In genomic region chr17:49570540-49571242, GRCh38 we compare ENCODE assay signal across 9 cellular contexts. TPM values are rescaled to one million over a fixed set of nuclear protein-coding genes. Genes with fewer than 3 reads are reported as not detected.
A peak's percentile ranks its signal among the peaks of the same experiment; 100 is the strongest.
DNase-seq lines count a peak whose midpoint lies in the region; ATAC-seq, FAIRE-seq and TF ChIP-seq lines count a peak whose summit lies in the region.
"Had no signal": no experiment of that assay in that cellular context is flagged by ENCODE, and none has a peak within 500 bp of the region (broad histone marks: within the 10 kb centered on the region; RNA-seq: fewer than 3 reads in every experiment).

No MANE protein-coding gene starts in this region.

- no peak for DNase-seq in T-helper 1 cell
- DNase-seq in OCI-LY7 (ENCODE audit: low spot score) = no peak
- no peak for DNase-seq in H1 (ENCODE audit: low read depth in 1 of 2, low spot score in 2 of 2)
- DNase-seq in gastrocnemius medialis = no peak
- DNase-seq in activated CD4-positive, CD25-positive, alpha-beta regulatory T cell (lab: John Stamatoyannopoulos, UW) = no peak
- no peak for DNase-seq in NCI-H526 (lab: John Stamatoyannopoulos, UW)

- ATAC-seq in gastrocnemius medialis = no peak
- ATAC-seq in GM19463 (IDR thresholded peaks at IDR 0.05; ENCODE audit: unreplicated experiment) = no peak

- no peaks in the 10 kb centered on the region for H3K9me2 ChIP-seq in OCI-LY7 (ENCODE audit: insufficient read depth, low read length)

- H3K79me2 ChIP-seq in OCI-LY7 (ENCODE audit: insufficient read depth, low read depth, low read length) (no peaks in the 10 kb centered on the region), H1 (ENCODE audit: control insufficient read depth in 1 of 2, insufficient read depth in 2 of 2, low read length in 2 of 2) (no peaks in the 10 kb centered on the region)

- POLR2A ChIA-PET in OCI-LY7 (lab: Charles Lee) = interaction anchor here (0.6 kb wide), 2 partner anchors 74 to 94 kb away, joined by 4 read pairs; no protein-coding TSS in a partner anchor
- POLR2A ChIA-PET in H1 (lab: Charles Lee; ENCODE audit: partially characterized antibody) = interaction anchor here (0.6 to 3.0 kb wide), 9 partner anchors 15 to 193 kb away, joined by 3 to 12 read pairs (median 4); partner anchors contain the start of genes FAM117A and SLC35B1

- no peaks in the 10 kb centered on the region for H3K9me3 Mint-ChIP-seq in T-helper 1 cell treated with Interleukin-12 subunit alpha and Interleukin-12 subunit beta and Interleukin-4 antibody, amounts not matched to agents 30 μg/mL and 1 μg/mL, for 36 hours

- in situ Hi-C loops in gastrocnemius medialis (cut with MboI; ENCODE audit: low sequenced_read_pairs in 4 of 4) = loop anchor here (5.0 to 25.0 kb wide), 6 partner anchors 122 to 417 kb away; partner anchors contain the start of genes DLX3 (in 3 of the 4) and TAC4 (in 1 of the 4)

- no peak for TF ChIP-seq RAD21 in H1 (IDR thresholded peaks at IDR 0.05 in 1 of 2, conservative IDR thresholded peaks at IDR 0.05 in 1 of 2; ENCODE audit: low read depth in 2 of 2, low read length in 2 of 2)

- H3K27me3 Mint-ChIP-seq in T-helper 1 cell treated with Interleukin-12 subunit alpha and Interleukin-12 subunit beta and Interleukin-4 antibody, amounts not matched to agents 30 μg/mL and 1 μg/mL, for 36 hours (ENCODE audit: low read depth) = peaks cover 52% of the 10 kb centered on the region

- H3K4ac ChIP-seq in H1 (replicated peaks; ENCODE audit: insufficient read length, low read depth, low read length) = no peak overlapping the region

- H4K91ac ChIP-seq in H1 (replicated peaks; ENCODE audit: insufficient read length, low read length) = peak overlapping the region; percentile 38

- H2AK5ac ChIP-seq in H1 (ENCODE audit: low read depth, low read length) = 0 out of 2 replicates have a peak overlapping the region, but pooled peaks have one; percentile 30

- peak overlapping the region; percentile 35; the same call in 1 of the 2 replicates for H2BK12ac ChIP-seq in H1 (ENCODE audit: low read depth, low read length)

- no peak for TF ChIP-seq POLR2A in H1 (IDR thresholded peaks at IDR 0.05; ENCODE audit: control extremely low read depth in 1 of 2, low read depth in 2 of 2, low read length in 2 of 2)
- TF ChIP-seq POLR2A in gastrocnemius medialis (IDR thresholded peaks at IDR 0.05) = no peak

- intact Hi-C loops in OCI-LY7 (cut with micrococcal nuclease; ENCODE audit: unreplicated experiment) (loop anchor here (2.0 to 5.0 kb wide), 2 partner anchors 107 to 210 kb away; partner anchors contain the start of gene SPOP), gastrocnemius medialis (cut with DNase I; ENCODE audit: low total_unique reads) (no loop called here)

- no peak overlapping the region for H2BK20ac ChIP-seq in H1 (ENCODE audit: low read length)

- H3K9ac ChIP-seq in H1 (replicated peaks in 1 of 4; ENCODE audit: extremely low read depth in 1 of 4, low read depth in 3 of 4, low read length in 3 of 4) = no peak overlapping the region

- no peak for TF ChIP-seq EP300 in H1 (IDR thresholded peaks at IDR 0.05; ENCODE audit: borderline replicate concordance in 1 of 2, low read depth in 2 of 2, low read length in 2 of 2)

- no peak overlapping the region for H3K14ac ChIP-seq in H1 (ENCODE audit: insufficient read length)

- no peak overlapping the region for H4K5ac ChIP-seq in H1 (ENCODE audit: insufficient read length, low read depth, low read length)

- CTCF ChIA-PET in OCI-LY7 (lab: Charles Lee; ENCODE audit: unreplicated experiment) (interaction anchor here (0.6 to 1.2 kb wide), 2 partner anchors 13 to 32 kb away, joined by 3 to 8 read pairs; no protein-coding TSS in a partner anchor), H1 (lab: Charles Lee; ENCODE audit: partially characterized antibody) (interaction anchor here (0.9 to 10.3 kb wide), 20 partner anchors 9 to 427 kb away, joined by 3 to 310 read pairs (median 4); partner anchors contain the start of genes KAT7 and SLC35B1)

- no TSS peak for BruUV-seq in OCI-LY7 (replicated peaks; lab: Mats Ljungman, UMichigan)

- no peaks in the 10 kb centered on the region for H3K4me1 ChIP-seq in OCI-LY7 (ENCODE audit: insufficient read depth, low read length, poor library complexity, severe bottlenecking)
- H3K4me1 ChIP-seq in H1 (replicated peaks in 1 of 4; ENCODE audit: control insufficient read depth in 3 of 4, insufficient read depth in 4 of 4, low read length in 3 of 4) = peaks cover 0 to 21% (median 4%) of the 10 kb centered on the region in 4 experiments; a peak in 4 of 7 replicates
- peaks cover 32 to 34% of the 10 kb centered on the region in 2 donors for H3K4me1 ChIP-seq in gastrocnemius medialis

- H3K4me2 ChIP-seq in OCI-LY7 (ENCODE audit: low read length) = peak overlapping the region; percentile 63; the same call in 1 of the 2 replicates
- H3K4me2 ChIP-seq in H1 (ENCODE audit: insufficient read depth in 1 of 2, low read depth in 2 of 2, low read length in 2 of 2) = peak overlapping the region in 1 of 2 experiments; percentile 63; a peak in 3 of 4 replicates

- H3K4me3 Mint-ChIP-seq in T-helper 1 cell treated with Interleukin-12 subunit alpha and Interleukin-12 subunit beta and Interleukin-4 antibody, amounts not matched to agents 30 μg/mL and 1 μg/mL, for 36 hours = peak overlapping the region; percentile 89

- H2AFZ ChIP-seq in OCI-LY7 (ENCODE audit: low read length) (no peak overlapping the region), H1 (ENCODE audit: low read length) (peak overlapping the region; percentile 25; the same call in 1 of the 2 replicates)

- H3K9me3 ChIP-seq in OCI-LY7 (ENCODE audit: low read length) (no peaks in the 10 kb centered on the region), H1 (ENCODE audit: insufficient read depth in 2 of 2, low read depth in 1 of 2, low read length in 1 of 2) (no peaks in the 10 kb centered on the region), gastrocnemius medialis (no peaks in the 10 kb centered on the region)

- WGBS in H1 (ENCODE audit: extremely low coverage in 1 of 2, insufficient coverage in 1 of 2, insufficient read length in 1 of 2, insufficient replicate concordance in 2 of 2, low coverage in 1 of 2, low lambda C conversion rate in 2 of 2, missing lambda C conversion rate in 1 of 2), 2 experiments = 72% methylated on average over 9 of the region's 11 CpGs; no CpG with 5 or more reads in 1 of the 2 experiments

- H3K27me3 ChIP-seq in H1 (replicated peaks in 1 of 4; ENCODE audit: control insufficient read depth in 3 of 4, extremely low read depth in 1 of 4, insufficient read depth in 3 of 4, low read length in 3 of 4) = peaks cover 0 to 5% (median 2%) of the 10 kb centered on the region in 4 experiments; a peak in 4 of 7 replicates
- H3K27me3 ChIP-seq in gastrocnemius medialis = no peaks in the 10 kb centered on the region

- H2BK5ac ChIP-seq in H1 (ENCODE audit: low read depth, low read length) = no peak overlapping the region

- H3K18ac ChIP-seq in H1 (ENCODE audit: extremely low read depth, low read length) = no peak overlapping the region

- H4K8ac ChIP-seq in H1 (ENCODE audit: extremely low read depth, insufficient read depth, low read length) = peak overlapping the region; percentile 81

- H2BK120ac ChIP-seq in H1 (replicated peaks; ENCODE audit: low read depth, low read length) = no peak overlapping the region

- H3K56ac ChIP-seq in H1 (replicated peaks; ENCODE audit: insufficient read length, low read depth, low read length) = no peak overlapping the region

- H3K23ac ChIP-seq in H1 (ENCODE audit: insufficient read length) = no peak overlapping the region

- no peaks in the 10 kb centered on the region for H4K20me1 ChIP-seq in OCI-LY7 (ENCODE audit: insufficient read depth, low read length)
- no peaks in the 10 kb centered on the region for H4K20me1 ChIP-seq in H1 (replicated peaks in 1 of 2; ENCODE audit: control insufficient read depth in 1 of 2, insufficient read depth in 2 of 2, low read length in 2 of 2)

- H3K27ac ChIP-seq in OCI-LY7 (ENCODE audit: low read depth, low read length, poor library complexity, severe bottlenecking) (no peak overlapping the region), H1 (ENCODE audit: low read depth, low read length) (no peak overlapping the region), gastrocnemius medialis (peak overlapping the region; percentile 59 to 79 (median 74))

- peaks cover 4% of the 10 kb centered on the region; the same call in 1 of the 2 replicates for H3K23me2 ChIP-seq in H1 (ENCODE audit: low read depth, low read length)

- peaks cover 27% of the 10 kb centered on the region for H3K4me1 Mint-ChIP-seq in T-helper 1 cell treated with Interleukin-12 subunit alpha and Interleukin-12 subunit beta and Interleukin-4 antibody, amounts not matched to agents 30 μg/mL and 1 μg/mL, for 36 hours (ENCODE audit: low read depth)

- H3K27ac Mint-ChIP-seq in T-helper 1 cell treated with Interleukin-12 subunit alpha and Interleukin-12 subunit beta and Interleukin-4 antibody, amounts not matched to agents 30 μg/mL and 1 μg/mL, for 36 hours = no peak overlapping the region

- no peak overlapping the region for H3K4me3 ChIP-seq in OCI-LY7 (ENCODE audit: low read depth, low read length, poor library complexity, severe bottlenecking)
- peak overlapping the region in 2 of 4 experiments; percentile 47 to 70; a peak in 4 of 8 replicates for H3K4me3 ChIP-seq in H1 (ENCODE audit: extremely low read depth in 1 of 4, insufficient read depth in 2 of 4, low read depth in 3 of 4, low read length in 4 of 4)
- H3K4me3 ChIP-seq in gastrocnemius medialis = no peak overlapping the region

- H3K36me3 ChIP-seq in OCI-LY7 (ENCODE audit: insufficient read depth, low read length) = no peaks in the 10 kb centered on the region
- no peaks in the 10 kb centered on the region for H3K36me3 ChIP-seq in H1 (ENCODE audit: control insufficient read depth in 2 of 4, insufficient read depth in 4 of 4, low read length in 3 of 4)
- H3K36me3 ChIP-seq in gastrocnemius medialis = no peaks in the 10 kb centered on the region

- no peaks in the 10 kb centered on the region for H3K36me3 Mint-ChIP-seq in T-helper 1 cell treated with Interleukin-12 subunit alpha and Interleukin-12 subunit beta and Interleukin-4 antibody, amounts not matched to agents 30 μg/mL and 1 μg/mL, for 36 hours (ENCODE audit: low read depth)

- FAIRE-seq in H1 (lab: Jason Lieb, UNC) = no peak
- FAIRE-seq: A204.1 had no signal

- no peaks in the 10 kb centered on the region for H3K79me1 ChIP-seq in H1 (ENCODE audit: low read depth, low read length)

- no peak for TF ChIP-seq CTCF in OCI-LY7 (conservative IDR thresholded peaks at IDR 0.05; ENCODE audit: low read length)
- TF ChIP-seq CTCF in H1 (IDR thresholded peaks at IDR 0.05; ENCODE audit: control extremely low read depth in 1 of 3, insufficient read depth in 1 of 3, low read depth in 1 of 3, low read length in 3 of 3) = no peak
- TF ChIP-seq CTCF in gastrocnemius medialis (IDR thresholded peaks at IDR 0.05 in 4 of 5, conservative IDR thresholded peaks at IDR 0.05 in 1 of 5) = no peak

- peak overlapping the region; percentile 18; the same call in 1 of the 2 replicates for H2BK15ac ChIP-seq in H1 (ENCODE audit: low read length)

RNA-seq across cellular contexts. Expression of gene NXPH3, which starts 5.0 kb away (rescaled TPM):
- not detected in 2 replicates for total RNA-seq in OCI-LY7 (2014; rRNA removed; shearing (Covaris generic))
- total RNA-seq in OCI-LY7 (2022) = not detected in 2 replicates
- total RNA-seq in H1 (2021; fragmentation: NEBNext Ultra II Directional; extraction: Animal tissue kit (Norgen Biotek cat#: 25700)) = 3.3 and 3.7 TPM in 2 replicates
- polyA plus RNA-seq in H1 (2011; rRNA removed) = 2.5 and 3.1 TPM in 2 replicates
- polyA plus RNA-seq in H1 (2011; cell fraction: cytosol; rRNA removed) = 2.6 TPM
- polyA plus RNA-seq in H1 (2011; cell fraction: nucleus; rRNA removed) = 4.2 TPM
- polyA plus RNA-seq in H1 (2012, experiment 1 of 2) = 3.4 to 4.1 TPM (median 3.6 TPM) in 4 replicates
- 2.9 TPM for polyA plus RNA-seq in H1 (2012, experiment 2 of 2)
- polyA plus RNA-seq in H1 (2013, experiment 1 of 2) = 1.9 TPM
- polyA plus RNA-seq in H1 (2013, experiment 2 of 2) = 2.5 TPM
- 2.0 and 3.1 TPM in 2 replicates for polyA minus RNA-seq in H1 (2011; rRNA and poly(A)+ RNA removed)
- 1.8 TPM for polyA minus RNA-seq in H1 (2011; cell fraction: cytosol; rRNA and poly(A)+ RNA removed)
- 3.9 TPM for polyA minus RNA-seq in H1 (2011; cell fraction: nucleus; rRNA and poly(A)+ RNA removed)
- 1 to 10 TPM; 1.3 to 3.0 (median 1.7) TPM for total RNA-seq in gastrocnemius medialis

Comparison
In these comparisons a context has a peak if more than half of its experiments do, and no peak if none do; other contexts are left out.
1. H3K27ac ChIP-seq: peak in gastrocnemius medialis (4 of 4); none in OCI-LY7 (single experiment) and H1 (single experiment).